ENCODE assay signal across 17 cellular contexts in the genomic region with DNA sequence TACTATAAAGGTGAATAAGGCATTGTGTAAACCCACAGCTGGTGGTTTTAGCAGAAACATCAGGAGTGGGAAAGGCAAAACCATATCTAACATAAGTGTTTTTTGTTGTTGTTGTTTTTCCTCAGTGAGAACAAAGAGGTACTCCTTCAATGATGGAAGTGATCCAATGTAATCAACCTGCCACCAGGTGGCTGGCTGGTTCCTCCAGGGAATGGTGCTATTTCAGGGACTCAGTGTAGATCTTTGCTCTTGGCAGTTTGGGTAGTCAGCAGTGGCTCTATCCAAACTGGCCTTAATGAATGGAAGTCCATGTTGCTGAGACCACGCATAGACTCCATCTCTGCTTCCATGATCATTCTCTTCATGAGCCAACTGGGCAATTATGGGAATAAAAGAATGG. TPM values are rescaled to one million over a fixed set of nuclear protein-coding genes. Genes with fewer than 3 reads are reported as not detected.
DNase-seq lines count a peak whose midpoint lies in the region; ATAC-seq and TF ChIP-seq lines count a peak whose summit lies in the region.
"Had no signal": no experiment of that assay in that cellular context is flagged by ENCODE, and none has a peak within 500 bp of the region (broad histone marks: within the 10 kb centered on the region; RNA-seq: fewer than 3 reads in every experiment).

No MANE protein-coding gene starts in this region.

- no peak overlapping the region for H3K9ac ChIP-seq in HCT116 (ENCODE audit: low read length)

- intact Hi-C loops in HCT116 (cut with micrococcal nuclease): no loop called here

- BruUV-seq in HCT116 (replicated peaks; lab: Mats Ljungman, UMichigan): no TSS peak

- H3K9me2 ChIP-seq in HCT116 (ENCODE audit: insufficient read depth): no peaks in the 10 kb centered on the region

- POLR2A ChIA-PET in HCT116 (lab: Charles Lee): no interaction called here

- no peak overlapping the region for H2AFZ ChIP-seq in HCT116 (ENCODE audit: low read depth, low read length, poor library complexity, severe bottlenecking)

- RAD21 ChIA-PET in HCT116 (lab: Charles Lee; ENCODE audit: low non-redundant PET in 1 of 2, low total read pairs in 2 of 2, uncharacterized antibody in 2 of 2, unreplicated experiment in 2 of 2): no interaction called here

- H3K27me3 ChIP-seq in HCT116 (ENCODE audit: insufficient read depth, low read length) (peaks cover 12% of the 10 kb centered on the region), foreskin keratinocyte (no peaks in the 10 kb centered on the region)
- H3K27me3 ChIP-seq: suprapubic skin had no signal

- DNase-seq in COLO668 (lab: John Stamatoyannopoulos, UW; ENCODE audit: unreplicated experiment) (peak; percentile 28), HCT116 (ENCODE audit: low read depth, low spot score) (no peak), NCI-H345 (lab: John Stamatoyannopoulos, UW) (peak; percentile 67), foreskin keratinocyte (no peak), DMS79 (lab: John Stamatoyannopoulos, UW) (no peak)
- DNase-seq in activated effector memory CD4-positive, alpha-beta T cell treated with Interleukin-2 at 50 U/mL for 16 hours: no peak
- DNase-seq: activated CD4-positive, CD25-positive, alpha-beta regulatory T cell; activated CD8-positive, alpha-beta T cell treated with anti-CD3 and anti-CD28 coated beads, Interleukin-2, amount 10 ng/mL, durations not matched to agents 7 days and 5 days; activated naive CD4-positive, alpha-beta T cell treated with anti-CD3 and anti-CD28 coated beads, Interleukin-2, amount 50 U/mL, for 16 hours; activated T-cell treated with anti-CD3 and anti-CD28 coated beads, Interleukin-2, amount 50 U/mL, for 24 hours; aorta; CD4-positive, alpha-beta memory T cell; stimulated activated CD4-positive, alpha-beta T cell treated with anti-CD3 and anti-CD28 coated beads, Interleukin-15, amount 100 ng/mL, for 24 hours had no signal

- TF ChIP-seq RAD21 in HCT116 (IDR thresholded peaks at IDR 0.05; ENCODE audit: low read depth): no peak

- H3K4me2 ChIP-seq in HCT116 (ENCODE audit: low read length): no peak overlapping the region

- no peaks in the 10 kb centered on the region for H3K9me3 ChIP-seq in HCT116 (ENCODE audit: control insufficient read depth in 1 of 2, insufficient read depth in 1 of 2, low read depth in 1 of 2, low read length in 2 of 2)
- H3K9me3 ChIP-seq: suprapubic skin had no signal

- H3K27ac ChIP-seq in HCT116 (ENCODE audit: low read depth, low read length) (no peak overlapping the region), foreskin keratinocyte (no peak overlapping the region)
- H3K27ac ChIP-seq: SK-N-MC, suprapubic skin had no signal

- TF ChIP-seq CTCF in HCT116 (IDR thresholded peaks at IDR 0.05 in 2 of 3, conservative IDR thresholded peaks at IDR 0.05 in 1 of 3; ENCODE audit: borderline replicate concordance in 1 of 3, insufficient read depth in 1 of 3, low read depth in 2 of 3, low read length in 2 of 3) (peak in 2 of 3 experiments; percentile 24 to 34; a peak in 2 of 6 replicates), foreskin keratinocyte (conservative IDR thresholded peaks at IDR 0.05) (peak; percentile 30)

- H3K4me1 ChIP-seq in HCT116 (ENCODE audit: control insufficient read depth in 1 of 2, insufficient read depth in 2 of 2, low read length in 2 of 2) (no peaks in the 10 kb centered on the region), foreskin keratinocyte (no peaks in the 10 kb centered on the region)
- H3K4me1 ChIP-seq: suprapubic skin had no signal

- no peak overlapping the region for H3K4me3 ChIP-seq in HCT116 (replicated peaks in 1 of 2; ENCODE audit: low read depth in 1 of 2, low read length in 2 of 2)
- H3K4me3 ChIP-seq: SK-N-MC, suprapubic skin had no signal

- H3K36me3 ChIP-seq in HCT116 (ENCODE audit: control insufficient read depth in 1 of 2, insufficient read depth in 2 of 2, low read length in 2 of 2): no peaks in the 10 kb centered on the region
- H3K36me3 ChIP-seq: suprapubic skin had no signal

- ATAC-seq in HCT116: peak; percentile 63; the same call in 1 of the 2 replicates
- no peak for ATAC-seq in foreskin keratinocyte
- ATAC-seq in GM18519 (IDR thresholded peaks at IDR 0.05; ENCODE audit: low FRiP score, unreplicated experiment): no peak
- ATAC-seq in GM18870 (IDR thresholded peaks at IDR 0.05; ENCODE audit: unreplicated experiment): no peak
- ATAC-seq: activated CD8-positive, alpha-beta T cell treated with anti-CD3 and anti-CD28 coated beads, Interleukin-2, amount 10 ng/mL, durations not matched to agents 7 days and 5 days had no signal

- no peaks in the 10 kb centered on the region for H3K79me2 ChIP-seq in HCT116 (ENCODE audit: insufficient read depth, low read length)

- no peak for TF ChIP-seq POLR2A in HCT116 (IDR thresholded peaks at IDR 0.05; ENCODE audit: borderline replicate concordance, extremely low read depth, insufficient read depth, insufficient read length)

- no peaks in the 10 kb centered on the region for H4K20me1 ChIP-seq in HCT116 (ENCODE audit: insufficient read depth)

- CTCF ChIA-PET in HCT116 (lab: Charles Lee): interaction anchor here (0.8 to 1.6 kb wide), 2 partner anchors 12 to 151 kb away, joined by 3 to 4 read pairs; no protein-coding TSS in a partner anchor

TF ChIP-seq in HCT116, 20 proteins besides CTCF, POLR2A, EP300 and RAD21:
- TF ChIP-seq ELF1 (IDR thresholded peaks at IDR 0.05; ENCODE audit: borderline replicate concordance, low read depth) (no peak), POLR2AphosphoS5 (IDR thresholded peaks at IDR 0.05; ENCODE audit: low read depth, low read length) (no peak), SRF (IDR thresholded peaks at IDR 0.05; ENCODE audit: low read depth) (no peak), EGR1 (IDR thresholded peaks at IDR 0.05; ENCODE audit: low read depth) (no peak), CEBPB (IDR thresholded peaks at IDR 0.05; ENCODE audit: low read depth) (no peak), CBX3 (IDR thresholded peaks at IDR 0.05; ENCODE audit: low read depth) (no peak), JUND (IDR thresholded peaks at IDR 0.05) (no peak), FOSL1 (IDR thresholded peaks at IDR 0.05; ENCODE audit: low read depth) (no peak), EZH2 (IDR thresholded peaks at IDR 0.05) (no peak), ZFX (IDR thresholded peaks at IDR 0.05) (no peak), ZNF274 (IDR thresholded peaks at IDR 0.05; ENCODE audit: low read depth, low read length) (no peak), SIN3A (IDR thresholded peaks at IDR 0.05; ENCODE audit: low read depth) (no peak), YY1 (IDR thresholded peaks at IDR 0.05; ENCODE audit: extremely low read depth, insufficient replicate concordance, low read depth, low read length) (no peak), SP1 (IDR thresholded peaks at IDR 0.05; ENCODE audit: low read depth) (no peak), EZH2phosphoT487 (IDR thresholded peaks at IDR 0.05; ENCODE audit: borderline replicate concordance) (no peak)
- TF ChIP-seq, protein P1, sequence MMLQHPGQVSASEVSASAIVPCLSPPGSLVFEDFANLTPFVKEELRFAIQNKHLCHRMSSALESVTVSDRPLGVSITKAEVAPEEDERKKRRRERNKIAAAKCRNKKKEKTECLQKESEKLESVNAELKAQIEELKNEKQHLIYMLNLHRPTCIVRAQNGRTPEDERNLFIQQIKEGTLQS (IDR thresholded peaks at IDR 0.05): no peak

RNA-seq across cellular contexts. Expression of a gene that starts 10.8 kb away (rescaled TPM):
- total RNA-seq in HCT116 (2021; ENCODE audit: unreplicated experiment): not detected
- 0.03 and 0.04 TPM in 2 replicates for polyA plus RNA-seq in HCT116 (2012)
- total RNA-seq in foreskin keratinocyte: 0.58 and 0.78 TPM in 2 replicates
- polyA plus RNA-seq in foreskin keratinocyte: 0.35 and 0.38 TPM in 2 replicates
- total RNA-seq: activated CD8-positive, alpha-beta T cell treated with anti-CD3 and anti-CD28 coated beads, Interleukin-2, amount 10 ng/mL, durations not matched to agents 7 days and 5 days; CD4-positive, alpha-beta memory T cell had no signal
- polyA plus RNA-seq: aorta had no signal

Comparison
In these comparisons a context has a peak if more than half of its experiments do, and no peak if none do; other contexts are left out.
1. DNase-seq: peak in COLO668 (single experiment) and NCI-H345 (single experiment); none in HCT116 (single experiment), foreskin keratinocyte (0 of 2), DMS79 (single experiment) and activated effector memory CD4-positive, alpha-beta T cell treated with Interleukin-2 at 50 U/mL for 16 hours (single experiment).